In the genomic region with DNA sequence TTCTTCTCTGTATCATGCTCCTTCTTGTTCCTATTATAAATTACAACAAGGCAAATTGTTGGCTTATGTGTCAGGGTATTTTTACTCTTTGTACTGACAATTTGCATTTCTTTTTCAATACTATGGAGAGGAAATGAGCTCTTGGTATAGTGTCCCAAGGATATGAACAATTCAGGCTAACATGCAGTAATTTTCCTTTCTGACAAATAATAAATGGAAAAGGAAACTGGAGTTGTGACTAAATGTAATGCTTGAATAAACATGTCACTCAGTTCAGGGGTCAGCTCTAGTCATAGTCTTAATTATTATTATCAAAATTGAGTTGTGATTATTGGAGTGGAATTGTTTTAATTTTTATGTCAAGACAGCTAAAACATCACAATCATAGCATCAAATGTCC, we compare ENCODE assay signal across 15 cellular contexts.
DNase-seq lines count a peak whose midpoint lies in the region; FAIRE-seq and TF ChIP-seq lines count a peak whose summit lies in the region.
"Had no signal": no experiment of that assay in that cellular context is flagged by ENCODE, and none has a peak within 500 bp of the region (broad histone marks: within the 10 kb centered on the region; RNA-seq: fewer than 3 reads in every experiment).

No MANE protein-coding gene starts in this region.

- intact Hi-C loops in kidney (cut with DNase I) (no loop called here), thyroid gland (cut with DNase I) (no loop called here)

- peak overlapping the region; percentile 84 for H3K9ac ChIP-seq in adipocyte (ENCODE audit: low read length)
- no peak overlapping the region for H3K9ac ChIP-seq in kidney (ENCODE audit: low read length in 2 of 2)
- H3K9ac ChIP-seq: KMS-11 had no signal

- no peaks in the 10 kb centered on the region for H3K36me3 ChIP-seq in adipocyte (ENCODE audit: control insufficient read depth, insufficient read depth, low read length, severe bottlenecking)
- no peaks in the 10 kb centered on the region for H3K36me3 ChIP-seq in kidney (ENCODE audit: control insufficient read depth in 1 of 2, insufficient read depth in 2 of 2, low read length in 2 of 2)
- no peaks in the 10 kb centered on the region for H3K36me3 ChIP-seq in thyroid gland

- no peak for TF ChIP-seq CTCF in kidney (IDR thresholded peaks at IDR 0.05; ENCODE audit: borderline replicate concordance, extremely low read depth, insufficient read depth)
- TF ChIP-seq CTCF in thyroid gland (IDR thresholded peaks at IDR 0.05), result no peak
- TF ChIP-seq CTCF in GM20000 (IDR thresholded peaks at IDR 0.05; ENCODE audit: extremely low read depth, missing control alignments), result no peak

- peaks cover 35% of the 10 kb centered on the region for H3K4me1 ChIP-seq in adipocyte (ENCODE audit: control insufficient read depth, insufficient read depth, low read length)
- H3K4me1 ChIP-seq in kidney (ENCODE audit: control insufficient read depth in 1 of 2, insufficient read depth in 1 of 2, low read depth in 1 of 2, low read length in 2 of 2), result peaks cover 29 to 47% of the 10 kb centered on the region in 2 donors
- peaks cover 35 to 50% of the 10 kb centered on the region in 2 donors for H3K4me1 ChIP-seq in thyroid gland

- no peak overlapping the region for H3K4me3 ChIP-seq in adipocyte (ENCODE audit: low read length)
- no peak overlapping the region for H3K4me3 ChIP-seq in kidney (ENCODE audit: low read length in 2 of 2)
- no peak overlapping the region for H3K4me3 ChIP-seq in thyroid gland (replicated peaks in 1 of 3)

- FAIRE-seq in GM19239 (lab: Jason Lieb, UNC) (peak; percentile 26), kidney (lab: Jason Lieb, UNC) (peak; percentile 79)

- no peak for DNase-seq in GM19239 (ENCODE audit: insufficient read length, low spot score)
- DNase-seq in adipocyte (ENCODE audit: low read depth), result no peak
- no peak for DNase-seq in kidney
- no peak for DNase-seq in thyroid gland
- DNase-seq in GM20000 (ENCODE audit: low spot score), result no peak
- DNase-seq in NCI-H1092 treated with DMSO at 0.1 percent for 48 hours (lab: John Stamatoyannopoulos, UW), result no peak
- DNase-seq in epidermal melanocyte (ENCODE audit: insufficient read length, low spot score), result no peak
- DNase-seq: anterior cingulate cortex; CD4-positive, alpha-beta memory T cell; NCI-H1436 treated with DMSO at 0.1 percent for 48 hours; NCI-H446; right cardiac atrium; stimulated activated CD4-positive, alpha-beta T cell treated with anti-CD3 and anti-CD28 coated beads, Interleukin-4, amount 100 ng/mL, for 4 hours had no signal

- H3K27ac ChIP-seq in kidney (ENCODE audit: low read depth in 2 of 2, low read length in 2 of 2) (peak overlapping the region in 1 of 2 donors; percentile 77), thyroid gland (peak overlapping the region; percentile 74 to 80 (median 79))
- H3K27ac ChIP-seq: HL-60, KMS-11 had no signal

- H3K9me3 ChIP-seq in adipocyte (ENCODE audit: control insufficient read depth, low read length) (no peaks in the 10 kb centered on the region), kidney (ENCODE audit: control insufficient read depth in 1 of 2, low read length in 2 of 2) (no peaks in the 10 kb centered on the region), thyroid gland (no peaks in the 10 kb centered on the region)

- TF ChIP-seq POLR2A in thyroid gland (IDR thresholded peaks at IDR 0.05), result no peak

- no peaks in the 10 kb centered on the region for H3K27me3 ChIP-seq in adipocyte (replicated peaks; ENCODE audit: control insufficient read depth, insufficient read depth, low read length)
- no peaks in the 10 kb centered on the region for H3K27me3 ChIP-seq in thyroid gland
